In the genomic region with DNA sequence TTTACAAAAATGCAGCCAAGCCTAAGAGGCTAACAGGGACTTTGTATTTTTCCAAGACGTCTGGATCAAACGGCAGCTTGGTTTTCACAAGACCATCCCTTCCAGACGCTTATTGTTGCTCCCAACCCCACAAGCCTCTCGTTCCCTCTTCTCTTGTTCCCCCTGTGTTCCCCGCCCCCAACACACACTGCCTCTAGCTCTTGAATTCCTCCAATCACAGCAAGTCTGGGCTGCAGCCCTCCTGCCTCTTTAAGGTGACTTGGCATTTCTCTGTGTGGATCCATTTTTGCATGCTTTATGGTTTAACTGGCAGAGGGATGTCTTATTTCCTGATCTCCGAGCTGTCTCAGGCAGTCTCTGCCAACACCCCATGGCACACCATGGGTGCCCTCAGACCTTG, we compare ENCODE assay signal across 1 cellular context.
TF ChIP-seq lines count a peak whose summit lies in the region.

No MANE protein-coding gene starts in this region.

TF ChIP-seq in SK-N-SH treated with all-trans-retinoic acid at 6 μM for 48 hours, 23 proteins besides CTCF, POLR2A, EP300 and RAD21 (continued from another document):
- no peak for TF ChIP-seq TSHZ2 (CRISPR knock-in tag; IDR thresholded peaks at IDR 0.05)
